1 cellular context compared by ENCODE assay signal in the genomic region with DNA sequence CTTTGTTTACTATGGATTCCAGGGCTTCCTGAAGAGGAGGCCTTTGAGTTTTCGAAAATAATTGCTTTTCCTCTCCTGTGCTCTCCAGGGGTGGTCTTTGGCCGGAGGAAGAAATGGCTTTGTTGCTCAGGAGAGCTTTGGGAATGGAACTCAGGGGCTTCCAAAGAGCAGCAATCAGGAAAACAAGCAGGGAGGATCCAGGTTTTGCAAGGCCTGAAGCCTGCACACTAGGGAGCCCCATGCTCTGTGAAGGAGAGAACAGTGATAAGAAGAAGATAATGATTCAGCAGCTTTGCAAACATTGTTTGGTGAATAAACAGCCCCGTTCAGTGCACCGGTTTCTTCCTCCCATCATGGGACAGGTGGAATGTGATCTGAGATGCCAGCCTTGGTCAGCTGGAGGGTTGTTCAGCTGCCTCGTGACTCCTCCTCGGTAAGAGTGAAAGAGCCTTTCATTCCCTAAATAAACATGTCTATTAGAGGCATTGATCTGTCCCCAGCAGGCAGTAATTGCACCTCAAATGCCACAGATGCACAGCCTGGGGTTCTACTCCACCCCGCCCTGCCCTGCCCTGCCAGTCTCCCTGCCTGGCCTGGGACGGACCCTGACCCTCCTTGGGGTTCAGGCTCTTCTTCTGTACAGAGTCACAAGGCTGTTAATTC.
TF ChIP-seq lines count a peak whose summit lies in the region.

No MANE protein-coding gene starts in this region.

TF ChIP-seq in HepG2, 621 proteins besides CTCF, POLR2A, EP300 and RAD21 (continued from another document and continues in another):
- TF ChIP-seq, protein P1, sequence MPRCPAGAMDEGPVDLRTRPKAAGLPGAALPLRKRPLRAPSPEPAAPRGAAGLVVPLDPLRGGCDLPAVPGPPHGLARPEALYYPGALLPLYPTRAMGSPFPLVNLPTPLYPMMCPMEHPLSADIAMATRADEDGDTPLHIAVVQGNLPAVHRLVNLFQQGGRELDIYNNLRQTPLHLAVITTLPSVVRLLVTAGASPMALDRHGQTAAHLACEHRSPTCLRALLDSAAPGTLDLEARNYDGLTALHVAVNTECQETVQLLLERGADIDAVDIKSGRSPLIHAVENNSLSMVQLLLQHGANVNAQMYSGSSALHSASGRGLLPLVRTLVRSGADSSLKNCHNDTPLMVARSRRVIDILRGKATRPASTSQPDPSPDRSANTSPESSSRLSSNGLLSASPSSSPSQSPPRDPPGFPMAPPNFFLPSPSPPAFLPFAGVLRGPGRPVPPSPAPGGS (CRISPR knock-in tag; IDR thresholded peaks at IDR 0.05), result peak; percentile 12; the same call in 1 of the 2 replicates
- TF ChIP-seq MXD4 (CRISPR knock-in tag; IDR thresholded peaks at IDR 0.05) (peak; percentile 58; the same call in 1 of the 2 replicates), ARNTL (CRISPR knock-in tag; IDR thresholded peaks at IDR 0.05) (peak; percentile 100), U2AF1 (optimal IDR thresholded peaks at IDR 0.05; ENCODE audit: low read depth, low read length) (peak; percentile 43), SIX4 (CRISPR knock-in tag; IDR thresholded peaks at IDR 0.05) (peak; percentile 84), ZNF263 (CRISPR knock-in tag; IDR thresholded peaks at IDR 0.05) (peak; percentile 77; the same call in 1 of the 2 replicates), SP4 (CRISPR knock-in tag; IDR thresholded peaks at IDR 0.05) (no peak), ZNF605 (CRISPR knock-in tag; IDR thresholded peaks at IDR 0.05) (peak; percentile 79; the same call in 1 of the 2 replicates), MAFG (CRISPR knock-in tag; IDR thresholded peaks at IDR 0.05) (no peak), ZNF749 (CRISPR knock-in tag; IDR thresholded peaks at IDR 0.05; ENCODE audit: borderline replicate concordance) (no peak), ZNF343 (CRISPR knock-in tag; IDR thresholded peaks at IDR 0.05) (peak; percentile 58; the same call in 1 of the 2 replicates), YY1 (IDR thresholded peaks at IDR 0.05; ENCODE audit: insufficient read depth, insufficient replicate concordance, low read depth, low read length) (peak; percentile 23), ZBTB38 (CRISPR knock-in tag; IDR thresholded peaks at IDR 0.05) (no peak), BHLHE40 (IDR thresholded peaks at IDR 0.05; ENCODE audit: low read length) (peak; percentile 72), ZNF546 (CRISPR knock-in tag; conservative IDR thresholded peaks at IDR 0.05) (no peak)
- TF ChIP-seq, protein P2, sequence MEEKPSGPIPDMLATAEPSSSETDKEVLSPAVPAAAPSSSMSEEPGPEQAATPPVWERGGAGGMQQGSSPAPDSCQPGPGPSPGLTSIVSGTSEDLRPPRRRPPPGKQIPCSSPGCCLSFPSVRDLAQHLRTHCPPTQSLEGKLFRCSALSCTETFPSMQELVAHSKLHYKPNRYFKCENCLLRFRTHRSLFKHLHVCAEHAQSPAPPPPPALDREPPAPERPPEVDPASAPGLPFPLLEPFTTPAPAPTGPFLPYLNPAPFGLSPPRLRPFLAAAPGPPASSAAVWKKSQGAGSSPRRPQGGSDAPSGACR (CRISPR knock-in tag; IDR thresholded peaks at IDR 0.05), result peak; percentile 78
- TF ChIP-seq, protein P3, sequence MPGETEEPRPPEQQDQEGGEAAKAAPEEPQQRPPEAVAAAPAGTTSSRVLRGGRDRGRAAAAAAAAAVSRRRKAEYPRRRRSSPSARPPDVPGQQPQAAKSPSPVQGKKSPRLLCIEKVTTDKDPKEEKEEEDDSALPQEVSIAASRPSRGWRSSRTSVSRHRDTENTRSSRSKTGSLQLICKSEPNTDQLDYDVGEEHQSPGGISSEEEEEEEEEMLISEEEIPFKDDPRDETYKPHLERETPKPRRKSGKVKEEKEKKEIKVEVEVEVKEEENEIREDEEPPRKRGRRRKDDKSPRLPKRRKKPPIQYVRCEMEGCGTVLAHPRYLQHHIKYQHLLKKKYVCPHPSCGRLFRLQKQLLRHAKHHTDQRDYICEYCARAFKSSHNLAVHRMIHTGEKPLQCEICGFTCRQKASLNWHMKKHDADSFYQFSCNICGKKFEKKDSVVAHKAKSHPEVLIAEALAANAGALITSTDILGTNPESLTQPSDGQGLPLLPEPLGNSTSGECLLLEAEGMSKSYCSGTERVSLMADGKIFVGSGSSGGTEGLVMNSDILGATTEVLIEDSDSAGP (CRISPR knock-in tag; IDR thresholded peaks at IDR 0.05; ENCODE audit: borderline replicate concordance), result peak; percentile 80; the same call in 1 of the 2 replicates
- TF ChIP-seq, protein P4, sequence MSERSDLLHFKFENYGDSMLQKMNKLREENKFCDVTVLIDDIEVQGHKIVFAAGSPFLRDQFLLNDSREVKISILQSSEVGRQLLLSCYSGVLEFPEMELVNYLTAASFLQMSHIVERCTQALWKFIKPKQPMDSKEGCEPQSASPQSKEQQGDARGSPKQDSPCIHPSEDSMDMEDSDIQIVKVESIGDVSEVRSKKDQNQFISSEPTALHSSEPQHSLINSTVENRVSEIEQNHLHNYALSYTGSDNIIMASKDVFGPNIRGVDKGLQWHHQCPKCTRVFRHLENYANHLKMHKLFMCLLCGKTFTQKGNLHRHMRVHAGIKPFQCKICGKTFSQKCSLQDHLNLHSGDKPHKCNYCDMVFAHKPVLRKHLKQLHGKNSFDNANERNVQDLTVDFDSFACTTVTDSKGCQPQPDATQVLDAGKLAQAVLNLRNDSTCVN (CRISPR knock-in tag; IDR thresholded peaks at IDR 0.05; ENCODE audit: borderline replicate concordance), result peak; percentile 73; the same call in 1 of the 2 replicates
- TF ChIP-seq, protein P5, sequence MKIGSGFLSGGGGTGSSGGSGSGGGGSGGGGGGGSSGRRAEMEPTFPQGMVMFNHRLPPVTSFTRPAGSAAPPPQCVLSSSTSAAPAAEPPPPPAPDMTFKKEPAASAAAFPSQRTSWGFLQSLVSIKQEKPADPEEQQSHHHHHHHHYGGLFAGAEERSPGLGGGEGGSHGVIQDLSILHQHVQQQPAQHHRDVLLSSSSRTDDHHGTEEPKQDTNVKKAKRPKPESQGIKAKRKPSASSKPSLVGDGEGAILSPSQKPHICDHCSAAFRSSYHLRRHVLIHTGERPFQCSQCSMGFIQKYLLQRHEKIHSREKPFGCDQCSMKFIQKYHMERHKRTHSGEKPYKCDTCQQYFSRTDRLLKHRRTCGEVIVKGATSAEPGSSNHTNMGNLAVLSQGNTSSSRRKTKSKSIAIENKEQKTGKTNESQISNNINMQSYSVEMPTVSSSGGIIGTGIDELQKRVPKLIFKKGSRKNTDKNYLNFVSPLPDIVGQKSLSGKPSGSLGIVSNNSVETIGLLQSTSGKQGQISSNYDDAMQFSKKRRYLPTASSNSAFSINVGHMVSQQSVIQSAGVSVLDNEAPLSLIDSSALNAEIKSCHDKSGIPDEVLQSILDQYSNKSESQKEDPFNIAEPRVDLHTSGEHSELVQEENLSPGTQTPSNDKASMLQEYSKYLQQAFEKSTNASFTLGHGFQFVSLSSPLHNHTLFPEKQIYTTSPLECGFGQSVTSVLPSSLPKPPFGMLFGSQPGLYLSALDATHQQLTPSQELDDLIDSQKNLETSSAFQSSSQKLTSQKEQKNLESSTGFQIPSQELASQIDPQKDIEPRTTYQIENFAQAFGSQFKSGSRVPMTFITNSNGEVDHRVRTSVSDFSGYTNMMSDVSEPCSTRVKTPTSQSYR (CRISPR knock-in tag; IDR thresholded peaks at IDR 0.05; ENCODE audit: borderline replicate concordance), result peak; percentile 50; the same call in 1 of the 2 replicates
- TF ChIP-seq, protein P6, sequence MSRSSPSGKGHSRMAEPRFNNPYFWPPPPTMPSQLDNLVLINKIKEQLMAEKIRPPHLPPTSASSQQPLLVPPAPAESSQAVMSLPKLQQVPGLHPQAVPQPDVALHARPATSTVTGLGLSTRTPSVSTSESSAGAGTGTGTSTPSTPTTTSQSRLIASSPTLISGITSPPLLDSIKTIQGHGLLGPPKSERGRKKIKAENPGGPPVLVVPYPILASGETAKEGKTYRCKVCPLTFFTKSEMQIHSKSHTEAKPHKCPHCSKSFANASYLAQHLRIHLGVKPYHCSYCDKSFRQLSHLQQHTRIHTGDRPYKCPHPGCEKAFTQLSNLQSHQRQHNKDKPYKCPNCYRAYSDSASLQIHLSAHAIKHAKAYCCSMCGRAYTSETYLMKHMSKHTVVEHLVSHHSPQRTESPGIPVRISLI (CRISPR knock-in tag; IDR thresholded peaks at IDR 0.05; ENCODE audit: borderline replicate concordance), result 0 out of 2 replicates have a peak, but pooled peaks have one; percentile 34
- TF ChIP-seq, protein P7, sequence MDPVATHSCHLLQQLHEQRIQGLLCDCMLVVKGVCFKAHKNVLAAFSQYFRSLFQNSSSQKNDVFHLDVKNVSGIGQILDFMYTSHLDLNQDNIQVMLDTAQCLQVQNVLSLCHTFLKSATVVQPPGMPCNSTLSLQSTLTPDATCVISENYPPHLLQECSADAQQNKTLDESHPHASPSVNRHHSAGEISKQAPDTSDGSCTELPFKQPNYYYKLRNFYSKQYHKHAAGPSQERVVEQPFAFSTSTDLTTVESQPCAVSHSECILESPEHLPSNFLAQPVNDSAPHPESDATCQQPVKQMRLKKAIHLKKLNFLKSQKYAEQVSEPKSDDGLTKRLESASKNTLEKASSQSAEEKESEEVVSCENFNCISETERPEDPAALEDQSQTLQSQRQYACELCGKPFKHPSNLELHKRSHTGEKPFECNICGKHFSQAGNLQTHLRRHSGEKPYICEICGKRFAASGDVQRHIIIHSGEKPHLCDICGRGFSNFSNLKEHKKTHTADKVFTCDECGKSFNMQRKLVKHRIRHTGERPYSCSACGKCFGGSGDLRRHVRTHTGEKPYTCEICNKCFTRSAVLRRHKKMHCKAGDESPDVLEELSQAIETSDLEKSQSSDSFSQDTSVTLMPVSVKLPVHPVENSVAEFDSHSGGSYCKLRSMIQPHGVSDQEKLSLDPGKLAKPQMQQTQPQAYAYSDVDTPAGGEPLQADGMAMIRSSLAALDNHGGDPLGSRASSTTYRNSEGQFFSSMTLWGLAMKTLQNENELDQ (CRISPR knock-in tag; IDR thresholded peaks at IDR 0.05; ENCODE audit: borderline replicate concordance), result no peak
- TF ChIP-seq, protein P8, sequence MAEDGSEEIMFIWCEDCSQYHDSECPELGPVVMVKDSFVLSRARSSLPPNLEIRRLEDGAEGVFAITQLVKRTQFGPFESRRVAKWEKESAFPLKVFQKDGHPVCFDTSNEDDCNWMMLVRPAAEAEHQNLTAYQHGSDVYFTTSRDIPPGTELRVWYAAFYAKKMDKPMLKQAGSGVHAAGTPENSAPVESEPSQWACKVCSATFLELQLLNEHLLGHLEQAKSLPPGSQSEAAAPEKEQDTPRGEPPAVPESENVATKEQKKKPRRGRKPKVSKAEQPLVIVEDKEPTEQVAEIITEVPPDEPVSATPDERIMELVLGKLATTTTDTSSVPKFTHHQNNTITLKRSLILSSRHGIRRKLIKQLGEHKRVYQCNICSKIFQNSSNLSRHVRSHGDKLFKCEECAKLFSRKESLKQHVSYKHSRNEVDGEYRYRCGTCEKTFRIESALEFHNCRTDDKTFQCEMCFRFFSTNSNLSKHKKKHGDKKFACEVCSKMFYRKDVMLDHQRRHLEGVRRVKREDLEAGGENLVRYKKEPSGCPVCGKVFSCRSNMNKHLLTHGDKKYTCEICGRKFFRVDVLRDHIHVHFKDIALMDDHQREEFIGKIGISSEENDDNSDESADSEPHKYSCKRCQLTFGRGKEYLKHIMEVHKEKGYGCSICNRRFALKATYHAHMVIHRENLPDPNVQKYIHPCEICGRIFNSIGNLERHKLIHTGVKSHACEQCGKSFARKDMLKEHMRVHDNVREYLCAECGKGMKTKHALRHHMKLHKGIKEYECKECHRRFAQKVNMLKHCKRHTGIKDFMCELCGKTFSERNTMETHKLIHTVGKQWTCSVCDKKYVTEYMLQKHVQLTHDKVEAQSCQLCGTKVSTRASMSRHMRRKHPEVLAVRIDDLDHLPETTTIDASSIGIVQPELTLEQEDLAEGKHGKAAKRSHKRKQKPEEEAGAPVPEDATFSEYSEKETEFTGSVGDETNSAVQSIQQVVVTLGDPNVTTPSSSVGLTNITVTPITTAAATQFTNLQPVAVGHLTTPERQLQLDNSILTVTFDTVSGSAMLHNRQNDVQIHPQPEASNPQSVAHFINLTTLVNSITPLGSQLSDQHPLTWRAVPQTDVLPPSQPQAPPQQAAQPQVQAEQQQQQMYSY (CRISPR knock-in tag; IDR thresholded peaks at IDR 0.05), result peak; percentile 89
- TF ChIP-seq, protein P9, sequence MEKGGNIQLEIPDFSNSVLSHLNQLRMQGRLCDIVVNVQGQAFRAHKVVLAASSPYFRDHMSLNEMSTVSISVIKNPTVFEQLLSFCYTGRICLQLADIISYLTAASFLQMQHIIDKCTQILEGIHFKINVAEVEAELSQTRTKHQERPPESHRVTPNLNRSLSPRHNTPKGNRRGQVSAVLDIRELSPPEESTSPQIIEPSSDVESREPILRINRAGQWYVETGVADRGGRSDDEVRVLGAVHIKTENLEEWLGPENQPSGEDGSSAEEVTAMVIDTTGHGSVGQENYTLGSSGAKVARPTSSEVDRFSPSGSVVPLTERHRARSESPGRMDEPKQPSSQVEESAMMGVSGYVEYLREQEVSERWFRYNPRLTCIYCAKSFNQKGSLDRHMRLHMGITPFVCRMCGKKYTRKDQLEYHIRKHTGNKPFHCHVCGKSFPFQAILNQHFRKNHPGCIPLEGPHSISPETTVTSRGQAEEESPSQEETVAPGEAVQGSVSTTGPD (CRISPR knock-in tag; IDR thresholded peaks at IDR 0.05), result peak; percentile 77; the same call in 1 of the 2 replicates
- TF ChIP-seq, protein P10, sequence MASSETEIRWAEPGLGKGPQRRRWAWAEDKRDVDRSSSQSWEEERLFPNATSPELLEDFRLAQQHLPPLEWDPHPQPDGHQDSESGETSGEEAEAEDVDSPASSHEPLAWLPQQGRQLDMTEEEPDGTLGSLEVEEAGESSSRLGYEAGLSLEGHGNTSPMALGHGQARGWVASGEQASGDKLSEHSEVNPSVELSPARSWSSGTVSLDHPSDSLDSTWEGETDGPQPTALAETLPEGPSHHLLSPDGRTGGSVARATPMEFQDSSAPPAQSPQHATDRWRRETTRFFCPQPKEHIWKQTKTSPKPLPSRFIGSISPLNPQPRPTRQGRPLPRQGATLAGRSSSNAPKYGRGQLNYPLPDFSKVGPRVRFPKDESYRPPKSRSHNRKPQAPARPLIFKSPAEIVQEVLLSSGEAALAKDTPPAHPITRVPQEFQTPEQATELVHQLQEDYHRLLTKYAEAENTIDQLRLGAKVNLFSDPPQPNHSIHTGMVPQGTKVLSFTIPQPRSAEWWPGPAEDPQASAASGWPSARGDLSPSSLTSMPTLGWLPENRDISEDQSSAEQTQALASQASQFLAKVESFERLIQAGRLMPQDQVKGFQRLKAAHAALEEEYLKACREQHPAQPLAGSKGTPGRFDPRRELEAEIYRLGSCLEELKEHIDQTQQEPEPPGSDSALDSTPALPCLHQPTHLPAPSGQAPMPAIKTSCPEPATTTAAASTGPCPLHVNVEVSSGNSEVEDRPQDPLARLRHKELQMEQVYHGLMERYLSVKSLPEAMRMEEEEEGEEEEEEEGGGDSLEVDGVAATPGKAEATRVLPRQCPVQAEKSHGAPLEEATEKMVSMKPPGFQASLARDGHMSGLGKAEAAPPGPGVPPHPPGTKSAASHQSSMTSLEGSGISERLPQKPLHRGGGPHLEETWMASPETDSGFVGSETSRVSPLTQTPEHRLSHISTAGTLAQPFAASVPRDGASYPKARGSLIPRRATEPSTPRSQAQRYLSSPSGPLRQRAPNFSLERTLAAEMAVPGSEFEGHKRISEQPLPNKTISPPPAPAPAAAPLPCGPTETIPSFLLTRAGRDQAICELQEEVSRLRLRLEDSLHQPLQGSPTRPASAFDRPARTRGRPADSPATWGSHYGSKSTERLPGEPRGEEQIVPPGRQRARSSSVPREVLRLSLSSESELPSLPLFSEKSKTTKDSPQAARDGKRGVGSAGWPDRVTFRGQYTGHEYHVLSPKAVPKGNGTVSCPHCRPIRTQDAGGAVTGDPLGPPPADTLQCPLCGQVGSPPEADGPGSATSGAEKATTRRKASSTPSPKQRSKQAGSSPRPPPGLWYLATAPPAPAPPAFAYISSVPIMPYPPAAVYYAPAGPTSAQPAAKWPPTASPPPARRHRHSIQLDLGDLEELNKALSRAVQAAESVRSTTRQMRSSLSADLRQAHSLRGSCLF (CRISPR knock-in tag; IDR thresholded peaks at IDR 0.05; ENCODE audit: borderline replicate concordance), result no peak
